8 cellular contexts compared by ENCODE assay signal in the genomic region with DNA sequence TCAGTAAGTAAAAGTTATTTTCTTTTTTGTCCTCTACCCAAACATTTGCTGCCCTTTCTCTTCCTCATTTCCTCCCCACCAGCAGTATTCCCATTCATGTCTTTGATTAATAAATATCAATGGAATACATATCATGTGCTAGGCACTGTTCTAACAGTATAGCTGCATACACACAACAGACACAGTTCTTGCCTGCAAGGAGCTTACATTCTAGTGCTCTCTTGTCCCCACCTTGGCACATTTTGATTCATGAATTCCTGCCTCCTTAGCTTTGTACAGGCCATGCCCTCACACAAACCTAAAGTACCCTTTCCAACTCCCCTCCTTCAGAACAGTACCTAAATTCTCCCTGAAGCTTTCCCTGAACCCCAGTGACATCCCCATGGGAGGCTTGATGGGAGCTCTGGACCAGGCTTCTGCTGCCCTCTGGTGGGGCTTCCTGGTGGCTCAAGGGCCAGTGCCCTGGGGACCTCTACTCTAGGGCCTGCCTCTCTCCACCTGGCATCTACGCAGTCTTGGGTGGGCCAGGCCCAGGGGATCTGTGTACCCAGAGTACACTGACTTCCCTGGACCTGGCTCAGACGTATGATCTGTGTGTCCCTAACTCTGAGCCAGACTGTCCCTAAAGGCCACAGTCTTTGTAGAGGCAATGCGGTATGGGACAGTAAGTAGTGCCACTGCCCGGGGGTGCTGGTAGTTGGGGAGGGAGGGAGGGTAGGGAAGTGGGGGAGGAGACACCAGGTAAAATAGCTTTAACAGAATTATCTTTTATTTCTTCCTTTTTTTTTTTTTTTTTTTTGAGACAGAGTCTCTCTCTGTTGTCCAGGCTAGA. TPM values are rescaled to one million over a fixed set of nuclear protein-coding genes. Genes with fewer than 3 reads are reported as not detected.
DNase-seq lines count a peak whose midpoint lies in the region; ATAC-seq, FAIRE-seq and TF ChIP-seq lines count a peak whose summit lies in the region.

No MANE protein-coding gene starts in this region.

- H2AK5ac ChIP-seq in trophoblast cell (ENCODE audit: low read length) = no peak overlapping the region

- TF ChIP-seq CTCF in A549 (IDR thresholded peaks at IDR 0.05) (peak; percentile 89), GM06990 (IDR thresholded peaks at IDR 0.05; ENCODE audit: insufficient read depth, low read length, poor library complexity, severe bottlenecking) (peak; percentile 85), gastroesophageal sphincter (IDR thresholded peaks at IDR 0.05) (peak; percentile 26 to 79 (median 48))

- H3K36me3 ChIP-seq in GM06990 (ENCODE audit: control insufficient read depth, insufficient read depth, low read length) (peaks cover 2% of the 10 kb centered on the region), gastroesophageal sphincter (peaks cover 0 to 6% of the 10 kb centered on the region in 2 donors), trophoblast cell (ENCODE audit: control insufficient read depth in 1 of 2, insufficient read depth in 2 of 2, low read length in 2 of 2) (no peaks in the 10 kb centered on the region)

- TF ChIP-seq RAD21 in A549 (conservative IDR thresholded peaks at IDR 0.05 in 1 of 2, IDR thresholded peaks at IDR 0.05 in 1 of 2) = peak; percentile 95 to 96

- no peak overlapping the region for H2BK5ac ChIP-seq in trophoblast cell (ENCODE audit: low read depth, low read length, poor library complexity)

- H2BK12ac ChIP-seq in trophoblast cell (ENCODE audit: low read length) = no peak overlapping the region

- no peak overlapping the region for H3K14ac ChIP-seq in trophoblast cell (ENCODE audit: low read length)

- no peak overlapping the region for H3K4me3 Mint-ChIP-seq in activated T-cell treated with anti-CD3 and anti-CD28 coated beads, Interleukin-2, amount 50 U/mL, for 4 hours

- CTCF ChIA-PET in A549 (lab: Yijun Ruan, JAX) = interaction anchor here (0.7 to 5.6 kb wide), 54 partner anchors 9 to 465 kb away, joined by 3 to 72 read pairs (median 5); partner anchors contain the start of genes PLEKHA7 and RPS13

- no peak overlapping the region for H4K91ac ChIP-seq in trophoblast cell (ENCODE audit: low read depth, low read length)

- H4K12ac ChIP-seq in trophoblast cell (ENCODE audit: low read depth, low read length) = no peak overlapping the region

- H3K18ac ChIP-seq in trophoblast cell (ENCODE audit: low read length) = no peak overlapping the region

- H3K4me1 ChIP-seq in A549 (no peaks in the 10 kb centered on the region), gastroesophageal sphincter (no peaks in the 10 kb centered on the region), trophoblast cell (ENCODE audit: control insufficient read depth in 1 of 2, insufficient read depth in 2 of 2, low read length in 2 of 2) (no peaks in the 10 kb centered on the region)

- H3K79me2 ChIP-seq in trophoblast cell (ENCODE audit: control insufficient read depth, insufficient read depth, low read length, poor library complexity) = no peaks in the 10 kb centered on the region

- H3K27me3 Mint-ChIP-seq in activated T-cell treated with anti-CD3 and anti-CD28 coated beads, Interleukin-2, amount 50 U/mL, for 4 hours (ENCODE audit: low read depth) = no peaks in the 10 kb centered on the region

- H3K27me3 ChIP-seq in GM06990 (replicated peaks; ENCODE audit: control insufficient read depth, insufficient read depth, low read length) (no peaks in the 10 kb centered on the region), gastroesophageal sphincter (no peaks in the 10 kb centered on the region), trophoblast cell (ENCODE audit: insufficient read depth, low read length) (no peaks in the 10 kb centered on the region)

- TF ChIP-seq POLR2A in A549 (IDR thresholded peaks at IDR 0.05; ENCODE audit: low read length) (no peak), gastroesophageal sphincter (IDR thresholded peaks at IDR 0.05) (no peak)

- H2BK120ac ChIP-seq in trophoblast cell (ENCODE audit: insufficient read depth, low read length, poor library complexity) = no peak overlapping the region

- POLR2A ChIA-PET in A549 (lab: Yijun Ruan, JAX) = interaction anchor here (0.9 to 1.0 kb wide), 2 partner anchors 14 to 51 kb away, joined by 3 to 5 read pairs; partner anchors contain the start of gene RPS13

- H3K9me3 Mint-ChIP-seq in activated T-cell treated with anti-CD3 and anti-CD28 coated beads, Interleukin-2, amount 50 U/mL, for 4 hours = no peaks in the 10 kb centered on the region

- 81% methylated on average over 3 of the region's 4 CpGs for WGBS in A549 (ENCODE audit: missing lambda C conversion rate)
- 83% methylated on average over 2 of the region's 4 CpGs; no CpG with 5 or more reads in 1 of the 2 donors for WGBS in gastroesophageal sphincter (ENCODE audit: low coverage in 1 of 2), 2 donors
- no CpG with 5 or more reads among the region's 4 CpGs for WGBS in trophoblast cell (ENCODE audit: extremely low coverage, insufficient coverage, insufficient read length)

- H4K8ac ChIP-seq in trophoblast cell (ENCODE audit: low read depth, low read length) = no peak overlapping the region

- H3K4me2 ChIP-seq in A549 = no peak overlapping the region
- no peak overlapping the region for H3K4me2 ChIP-seq in trophoblast cell (ENCODE audit: low read length)

- H3K23ac ChIP-seq in trophoblast cell (ENCODE audit: low read length) = no peak overlapping the region

- no peaks in the 10 kb centered on the region for H3K4me1 Mint-ChIP-seq in activated T-cell treated with anti-CD3 and anti-CD28 coated beads, Interleukin-2, amount 50 U/mL, for 4 hours (ENCODE audit: low read depth)

- ATAC-seq in A549 (peak; percentile 99), HG02852 (IDR thresholded peaks at IDR 0.05; ENCODE audit: unreplicated experiment) (peak; percentile 68), gastroesophageal sphincter (peak; percentile 39), HG02840 (IDR thresholded peaks at IDR 0.05; ENCODE audit: low FRiP score, unreplicated experiment) (no peak)
- peak; percentile 82 to 83 for ATAC-seq in activated T-cell treated with anti-CD3 and anti-CD28 coated beads, Interleukin-2, amount 50 U/mL, for 4 hours

- no peaks in the 10 kb centered on the region for H3K36me3 Mint-ChIP-seq in activated T-cell treated with anti-CD3 and anti-CD28 coated beads, Interleukin-2, amount 50 U/mL, for 4 hours (ENCODE audit: insufficient read depth)

- H3K27ac ChIP-seq in A549 (no peak overlapping the region), gastroesophageal sphincter (no peak overlapping the region), trophoblast cell (ENCODE audit: low read depth, low read length) (no peak overlapping the region)

- H3K4me3 ChIP-seq in A549 (no peak overlapping the region), GM06990 (replicated peaks; ENCODE audit: low read depth, low read length) (no peak overlapping the region), gastroesophageal sphincter (no peak overlapping the region), trophoblast cell (ENCODE audit: low read depth, low read length) (no peak overlapping the region)

- no peaks in the 10 kb centered on the region for H3K9me3 ChIP-seq in A549
- H3K9me3 ChIP-seq in gastroesophageal sphincter = no peaks in the 10 kb centered on the region
- H3K9me3 ChIP-seq in trophoblast cell (ENCODE audit: insufficient read depth, low read depth, low read length) = no peaks in the 10 kb centered on the region

- no peak overlapping the region for H3K9ac ChIP-seq in trophoblast cell (ENCODE audit: low read length)

- no peak for FAIRE-seq in A549 (lab: Jason Lieb, UNC)

- H3K79me1 ChIP-seq in trophoblast cell (ENCODE audit: low read length) = no peaks in the 10 kb centered on the region

- H3K4ac ChIP-seq in trophoblast cell (ENCODE audit: low read depth, low read length) = no peak overlapping the region

- no peak overlapping the region for H2AFZ ChIP-seq in trophoblast cell (ENCODE audit: insufficient read depth, low read length, poor library complexity)

- TF ChIP-seq EP300 in A549 (IDR thresholded peaks at IDR 0.05) = no peak
- TF ChIP-seq EP300 in gastroesophageal sphincter (IDR thresholded peaks at IDR 0.05) = no peak

- peak; percentile 54 to 57 for DNase-seq in A549 (ENCODE audit: low read depth in 1 of 2, low spot score in 1 of 2)
- DNase-seq in GM06990 (ENCODE audit: extremely low read depth, insufficient read length) = peak; percentile 29
- peak; percentile 31 for DNase-seq in NCI-H345 (lab: John Stamatoyannopoulos, UW)
- peak; percentile 21 for DNase-seq in activated T-cell treated with anti-CD3 and anti-CD28 coated beads, Interleukin-2, amount 50 U/mL, for 4 hours
- DNase-seq in trophoblast cell = peak; percentile 53 to 69

TF ChIP-seq in A549, 52 proteins besides CTCF, POLR2A, EP300 and RAD21:
- TF ChIP-seq SMC3 (IDR thresholded peaks at IDR 0.05) = peak; percentile 97
- no peak for TF ChIP-seq KDM5A (IDR thresholded peaks at IDR 0.05)
TF ChIP-seq in A549: peak in this region for 1.

RNA-seq across cellular contexts. Expression of gene RPS13, which starts 14.1 kb away (rescaled TPM):
- polyA plus RNA-seq in A549 (2011; rRNA removed) (943 and 1,343 TPM in 2 replicates), A549 (2017; fragmentation: RNase III; extraction: RNeasy Plus Mini Kit Qiagen cat#74134 plus additional on column Dnase treatment) (2,084 to 2,209 TPM (median 2,182 TPM) in 3 replicates)
- 759 and 944 TPM in 2 replicates for polyA plus RNA-seq in A549 (2012; cell fraction: cytosol; rRNA removed)
- 318 and 521 TPM in 2 replicates for polyA plus RNA-seq in A549 (2012; cell fraction: nucleus; rRNA removed)
- 474 and 636 TPM in 2 replicates for polyA minus RNA-seq in A549 (2011; rRNA and poly(A)+ RNA removed)
- total RNA-seq in activated T-cell treated with anti-CD3 and anti-CD28 coated beads, Interleukin-2, amount 50 U/mL, for 4 hours = 1,000 to 10,000 TPM; 1,698 to 1,808 (median 1,780) TPM
- 1,000 to 10,000 TPM in 3 of 4 donors, 100 to 1,000 TPM in 1; 718 to 1,965 (median 1,229) TPM for total RNA-seq in gastroesophageal sphincter
- polyA plus RNA-seq in trophoblast cell (2013) = 1,830 and 1,845 TPM in 2 replicates

RNA-seq across cellular contexts. Expression of gene PLEKHA7, which starts 49.2 kb away (rescaled TPM):
- 8.7 and 15.3 TPM in 2 replicates for polyA plus RNA-seq in A549 (2011; rRNA removed)
- polyA plus RNA-seq in A549 (2012; cell fraction: cytosol; rRNA removed) = 9.6 and 12.8 TPM in 2 replicates
- polyA plus RNA-seq in A549 (2012; cell fraction: nucleus; rRNA removed) = 38.1 and 47.3 TPM in 2 replicates
- polyA plus RNA-seq in A549 (2017; fragmentation: RNase III; extraction: RNeasy Plus Mini Kit Qiagen cat#74134 plus additional on column Dnase treatment) = 12.8 to 13.9 TPM (median 13.8 TPM) in 3 replicates
- polyA minus RNA-seq in A549 (2011; rRNA and poly(A)+ RNA removed) = 10.0 and 12.1 TPM in 2 replicates
- total RNA-seq in activated T-cell treated with anti-CD3 and anti-CD28 coated beads, Interleukin-2, amount 50 U/mL, for 4 hours = 1 to 10 TPM; 2.7 to 3.4 (median 2.7) TPM
- 10 to 100 TPM in 3 of 4 donors, 1 to 10 TPM in 1; 8.6 to 13.2 (median 12.2) TPM for total RNA-seq in gastroesophageal sphincter
- polyA plus RNA-seq in trophoblast cell (2013) = 33.1 and 34.0 TPM in 2 replicates
